33 cellular contexts compared by ENCODE assay signal in the genomic region with DNA sequence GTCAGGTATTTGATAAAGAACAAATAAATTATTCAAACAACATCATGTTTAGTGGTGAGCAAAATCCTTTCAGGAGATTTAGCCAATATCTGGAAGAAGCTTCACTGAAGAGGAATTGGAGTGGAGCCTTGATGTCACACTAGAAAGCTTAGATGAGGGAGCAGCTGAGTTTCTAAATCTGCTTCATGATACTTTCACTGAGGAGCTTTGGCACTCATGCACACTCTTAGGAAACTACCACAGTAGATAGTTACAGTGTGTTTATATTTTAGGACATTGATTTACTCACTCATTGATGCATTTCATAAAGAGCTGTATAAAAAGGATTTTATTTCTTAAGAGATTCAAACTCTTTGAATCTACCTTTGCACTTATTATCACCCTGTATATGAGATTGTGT.
"Had no signal": no experiment of that assay in that cellular context is flagged by ENCODE, and none has a peak within 500 bp of the region (broad histone marks: within the 10 kb centered on the region; RNA-seq: fewer than 3 reads in every experiment).

No MANE protein-coding gene starts in this region.

- H3K4me1 Mint-ChIP-seq: naive B cell; naive thymus-derived CD8-positive, alpha-beta T cell; nephron progenitor cell; stimulated activated memory B cell treated with anti-CD40 and anti-IgM and Interleukin-4, amounts not matched to agents 10 μg/mL and 1 μg/mL and 100 μg/mL, for 72 hours; stimulated activated naive CD8-positive, alpha-beta T cell treated with anti-CD3 and anti-CD28 coated beads, Interleukin-15, amount 100 ng/mL, for 72 hours had no signal

- H3K36me3 Mint-ChIP-seq: naive B cell; naive thymus-derived CD8-positive, alpha-beta T cell; natural killer cell treated with Interleukin-12 subunit alpha and Interleukin-12 subunit beta and Interleukin-15 and Interleukin-18, amount 100 ng/mL, for 72 hours; neural progenitor cell; stimulated activated memory B cell treated with anti-CD40 and anti-IgM and Interleukin-4, amounts not matched to agents 10 μg/mL and 1 μg/mL and 100 μg/mL, for 72 hours; type B pancreatic cell had no signal

- H3K27ac ChIP-seq: neural progenitor cell, ovary, parathyroid adenoma, prostate gland, right lobe of liver, sigmoid colon, skin epidermis, spleen, suprapubic skin, testis, tibial artery, transverse colon, upper lobe of right lung, uterus had no signal

- H3K27ac Mint-ChIP-seq: naive B cell; naive thymus-derived CD8-positive, alpha-beta T cell; natural killer cell treated with Interleukin-12 subunit alpha and Interleukin-12 subunit beta and Interleukin-15 and Interleukin-18, amount 100 ng/mL, for 72 hours; nephron progenitor cell; neural progenitor cell; stimulated activated memory B cell treated with anti-CD40 and anti-IgM and Interleukin-4, amounts not matched to agents 10 μg/mL and 1 μg/mL and 100 μg/mL, for 72 hours; stimulated activated naive CD8-positive, alpha-beta T cell treated with anti-CD3 and anti-CD28 coated beads, Interleukin-15, amount 100 ng/mL, for 72 hours; type B pancreatic cell had no signal

- H3K36me3 ChIP-seq: neural progenitor cell, ovary, prostate gland, right lobe of liver, sigmoid colon, spleen, suprapubic skin, tibial artery, transverse colon, upper lobe of right lung, uterus had no signal

- H3K9me3 ChIP-seq: ovary, prostate gland, right lobe of liver, sigmoid colon, spleen, suprapubic skin, testis, tibial artery, transverse colon, upper lobe of right lung, uterus had no signal

- H3K9me3 Mint-ChIP-seq: natural killer cell treated with Interleukin-12 subunit alpha and Interleukin-12 subunit beta and Interleukin-15 and Interleukin-18, amount 100 ng/mL, for 72 hours; nephron progenitor cell; neural progenitor cell had no signal

- ATAC-seq: naive thymus-derived CD8-positive, alpha-beta T cell; natural killer cell treated with Interleukin-12 subunit alpha and Interleukin-12 subunit beta and Interleukin-15 and Interleukin-18, amount 100 ng/mL, for 72 hours; right cardiac atrium; right lobe of liver; stimulated activated memory B cell treated with anti-CD40 and anti-IgM and Interleukin-4, amounts not matched to agents 10 μg/mL and 1 μg/mL and 100 μg/mL, for 72 hours; stimulated activated naive CD8-positive, alpha-beta T cell treated with anti-CD3 and anti-CD28 coated beads, Interleukin-15, amount 100 ng/mL, for 72 hours; stimulated activated naive CD8-positive, alpha-beta T cell treated with anti-CD3 and anti-CD28 coated beads, Interleukin-15, Interleukin-2, amounts not matched to agents 100 U/mL and 50 U/mL, for 24 hours; upper lobe of right lung had no signal

- H3K4me3 Mint-ChIP-seq: naive B cell; naive thymus-derived CD8-positive, alpha-beta T cell; natural killer cell treated with Interleukin-12 subunit alpha and Interleukin-12 subunit beta and Interleukin-15 and Interleukin-18, amount 100 ng/mL, for 72 hours; nephron progenitor cell; neural progenitor cell; stimulated activated memory B cell treated with anti-CD40 and anti-IgM and Interleukin-4, amounts not matched to agents 10 μg/mL and 1 μg/mL and 100 μg/mL, for 72 hours; stimulated activated naive CD8-positive, alpha-beta T cell treated with anti-CD3 and anti-CD28 coated beads, Interleukin-15, amount 100 ng/mL, for 72 hours; type B pancreatic cell had no signal

- H3K4me3 ChIP-seq: neural progenitor cell, ovary, prostate gland, right lobe of liver, sigmoid colon, skin epidermis, smooth muscle cell, spleen, suprapubic skin, testis, tibial artery, transverse colon, upper lobe of right lung, uterus had no signal

- H2AFZ ChIP-seq: neural progenitor cell, parathyroid adenoma had no signal

- H3K27me3 Mint-ChIP-seq: natural killer cell treated with Interleukin-12 subunit alpha and Interleukin-12 subunit beta and Interleukin-15 and Interleukin-18, amount 100 ng/mL, for 72 hours; stimulated activated memory B cell treated with anti-CD40 and anti-IgM and Interleukin-4, amounts not matched to agents 10 μg/mL and 1 μg/mL and 100 μg/mL, for 72 hours; stimulated activated naive CD8-positive, alpha-beta T cell treated with anti-CD3 and anti-CD28 coated beads, Interleukin-15, amount 100 ng/mL, for 72 hours had no signal

- H3K9ac ChIP-seq: neural progenitor cell, parathyroid adenoma had no signal

- H3K27me3 ChIP-seq: neural progenitor cell, ovary, right lobe of liver, sigmoid colon, spleen, suprapubic skin, testis, tibial artery, transverse colon, upper lobe of right lung, uterus had no signal

- DNase-seq: naive B cell; naive thymus-derived CD8-positive, alpha-beta T cell; nephron progenitor cell; occipital lobe; ovary; posterior cingulate gyrus; right cardiac atrium; right lobe of liver; sigmoid colon; spleen; stimulated activated CD4-positive, alpha-beta T cell treated with anti-CD3 and anti-CD28 coated beads, Interleukin-12 subunit alpha, Interleukin-12 subunit beta, amount 100 ng/mL, for 4 hours; stimulated activated CD4-positive, alpha-beta T cell treated with anti-CD3 and anti-CD28 coated beads, Interleukin-1b, Interleukin-23, amount 100 ng/mL, for 48 hours; stimulated activated CD4-positive, alpha-beta T cell treated with anti-CD3 and anti-CD28 coated beads, Interleukin-4, amount 100 ng/mL, for 1 hour; stimulated activated CD4-positive, alpha-beta T cell treated with anti-CD3 and anti-CD28 coated beads, Interleukin-4, amount 100 ng/mL, for 4 hours; stimulated activated CD8-positive, alpha-beta memory T cell treated with anti-CD3 and anti-CD28 coated beads, Interleukin-4, amount 100 ng/mL, for 48 hours; stimulated activated naive CD4-positive, alpha-beta T cell; stimulated activated naive CD8-positive, alpha-beta T cell treated with anti-CD3 and anti-CD28 coated beads, Interleukin-15, amount 100 ng/mL, for 72 hours; stimulated activated naive CD8-positive, alpha-beta T cell treated with anti-CD3 and anti-CD28 coated beads, Interleukin-15, Interleukin-2, amounts not matched to agents 100 U/mL and 50 U/mL, for 24 hours; substantia nigra; testis; tibial artery; transverse colon; upper lobe of right lung; uterus had no signal

- H3K79me2 ChIP-seq: parathyroid adenoma had no signal

- H3K4me1 ChIP-seq: neural progenitor cell, parathyroid adenoma, prostate gland, sigmoid colon, spleen, suprapubic skin, testis, tibial artery, upper lobe of right lung, uterus had no signal

- H3K4me2 ChIP-seq: neural progenitor cell, smooth muscle cell had no signal
